14 cellular contexts compared by ENCODE assay signal in the genomic region with DNA sequence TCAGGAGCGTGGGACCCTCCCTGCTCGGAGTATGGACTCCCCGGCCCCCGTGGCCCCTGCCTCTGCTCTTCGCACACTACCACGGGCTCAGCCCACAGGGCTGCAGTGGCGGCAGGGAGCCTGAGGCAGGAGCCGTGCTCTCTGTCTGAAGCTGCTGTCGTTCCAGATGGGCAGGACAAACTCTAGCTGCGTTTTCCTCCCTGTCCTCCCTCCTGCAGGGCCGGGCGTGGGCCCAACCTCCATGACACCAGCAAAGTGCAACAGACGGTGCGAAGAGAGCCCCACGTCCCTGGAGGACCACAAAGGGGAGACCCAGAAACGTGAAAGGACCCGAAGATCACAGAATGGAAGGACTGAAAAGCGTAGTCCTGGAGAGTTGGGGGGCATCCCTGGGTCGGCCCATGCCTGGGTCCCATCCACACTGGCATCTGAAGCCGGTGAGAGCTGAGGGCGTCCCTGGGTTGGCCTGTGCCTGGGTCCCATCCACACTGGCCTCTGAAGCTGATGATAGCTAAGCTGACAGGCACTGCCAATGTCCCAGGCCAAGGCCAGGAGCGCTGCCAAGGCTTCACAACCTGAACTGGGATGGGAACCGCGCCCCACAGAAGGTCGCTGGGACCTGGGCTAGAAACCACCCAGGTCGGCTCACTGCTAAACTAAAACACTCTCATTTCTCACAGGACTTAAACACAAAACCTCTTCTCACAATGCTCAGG.
"Had no signal": no experiment of that assay in that cellular context is flagged by ENCODE, and none has a peak within 500 bp of the region (broad histone marks: within the 10 kb centered on the region; RNA-seq: fewer than 3 reads in every experiment).

No MANE protein-coding gene starts in this region.

- H3K36me3 ChIP-seq: prostate gland, vagina had no signal

- H3K27ac ChIP-seq: esophagus muscularis mucosa, prostate gland, vagina had no signal

- H3K9me3 Mint-ChIP-seq: activated naive CD4-positive, alpha-beta T cell treated with anti-CD3 and anti-CD28 coated beads, Interleukin-2, amount 50 U/mL, for 24 hours had no signal

- H3K27me3 ChIP-seq: esophagus muscularis mucosa, vagina had no signal

- ATAC-seq: activated CD4-positive, CD25-positive, alpha-beta regulatory T cell treated with anti-CD3 and anti-CD28 coated beads, Interleukin-2, amount 50 U/mL, for 24 hours; naive thymus-derived CD4-positive, alpha-beta T cell had no signal

- H3K27ac Mint-ChIP-seq: activated naive CD4-positive, alpha-beta T cell treated with anti-CD3 and anti-CD28 coated beads, Interleukin-2, amount 50 U/mL, for 24 hours; activated T-cell treated with anti-CD3 and anti-CD28 coated beads, Interleukin-2, amount 50 U/mL, for 24 hours; mesothelial cell of epicardium; naive thymus-derived CD4-positive, alpha-beta T cell had no signal

- H3K9me3 ChIP-seq: esophagus muscularis mucosa, prostate gland, vagina had no signal

- DNase-seq: activated CD4-positive, alpha-beta T cell treated with anti-CD3 and anti-CD28 coated beads, Interleukin-2, amount 50 U/mL, for 4 hours; activated effector memory CD4-positive, alpha-beta T cell treated with Interleukin-2 at 50 U/mL for 16 hours; activated T-cell treated with anti-CD3 and anti-CD28 coated beads, Interleukin-2, amount 50 U/mL, for 24 hours; amygdala; naive thymus-derived CD4-positive, alpha-beta T cell; nucleus accumbens; stimulated activated CD4-positive, alpha-beta T cell treated with anti-CD3 and anti-CD28 coated beads, Interleukin-15, amount 100 ng/mL, for 24 hours; stimulated activated CD4-positive, alpha-beta T cell treated with anti-CD3 and anti-CD28 coated beads, Interleukin-4, amount 100 ng/mL, for 24 hours had no signal

- H3K4me3 ChIP-seq: esophagus muscularis mucosa, prostate gland, vagina had no signal

- H3K4me1 ChIP-seq: esophagus muscularis mucosa, prostate gland, vagina had no signal

- H3K4me3 Mint-ChIP-seq: activated naive CD4-positive, alpha-beta T cell treated with anti-CD3 and anti-CD28 coated beads, Interleukin-2, amount 50 U/mL, for 24 hours; activated T-cell treated with anti-CD3 and anti-CD28 coated beads, Interleukin-2, amount 50 U/mL, for 24 hours; mesothelial cell of epicardium; naive thymus-derived CD4-positive, alpha-beta T cell had no signal

- H3K4me1 Mint-ChIP-seq: mesothelial cell of epicardium had no signal

- H3K27me3 Mint-ChIP-seq: activated naive CD4-positive, alpha-beta T cell treated with anti-CD3 and anti-CD28 coated beads, Interleukin-2, amount 50 U/mL, for 24 hours; activated T-cell treated with anti-CD3 and anti-CD28 coated beads, Interleukin-2, amount 50 U/mL, for 24 hours; naive thymus-derived CD4-positive, alpha-beta T cell had no signal
